ENCODE assay signal across 8 cellular contexts in the genomic region with DNA sequence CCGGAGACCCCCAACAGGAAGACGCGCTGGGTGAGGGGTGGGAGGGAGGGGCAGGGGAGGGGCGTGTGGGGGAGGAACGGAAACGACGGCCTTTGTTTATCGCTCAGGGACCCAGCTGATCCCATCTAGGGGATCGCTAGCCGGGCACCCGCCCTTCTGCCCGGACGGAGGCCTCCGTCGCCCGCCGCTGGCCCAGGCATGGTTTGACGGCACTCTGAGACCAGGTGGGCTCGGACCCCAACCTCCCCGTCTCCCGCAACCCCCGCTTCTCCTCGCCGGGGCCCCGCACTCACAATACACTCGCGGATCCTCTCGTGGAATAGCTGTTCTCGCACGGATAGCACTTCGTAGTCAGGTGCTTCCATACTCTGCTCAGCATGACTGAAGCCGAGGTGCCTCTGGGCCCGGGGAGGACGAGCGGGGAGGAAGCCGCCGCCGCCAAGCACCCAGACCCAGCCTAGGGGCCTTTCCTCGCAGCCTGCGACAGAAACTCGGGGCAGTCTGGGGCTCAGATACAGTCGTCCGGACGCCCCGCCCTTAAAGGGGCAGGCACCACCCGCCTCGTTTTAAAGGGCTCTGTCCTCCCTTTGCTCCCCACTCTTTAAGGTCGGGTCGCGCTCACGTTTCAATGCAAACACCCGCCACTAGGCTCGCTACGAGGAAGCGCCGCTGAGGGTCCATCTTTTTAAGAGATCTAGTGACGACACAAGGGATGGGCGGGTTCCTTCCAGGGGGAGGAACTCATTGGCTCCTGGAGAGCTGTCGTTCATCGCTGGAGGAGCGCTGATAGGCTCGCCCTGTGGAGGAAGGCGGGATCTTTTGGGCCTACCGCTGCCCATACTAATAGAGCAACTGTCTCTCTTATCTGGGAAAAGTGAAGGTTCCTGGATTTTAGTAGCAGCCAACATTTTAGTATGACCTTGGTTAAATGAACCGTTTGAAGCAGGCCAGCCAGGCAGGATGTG. TPM values are rescaled to one million over a fixed set of nuclear protein-coding genes. Genes with fewer than 3 reads are reported as not detected.
DNase-seq lines count a peak whose midpoint lies in the region; ATAC-seq and TF ChIP-seq lines count a peak whose summit lies in the region.

A gene with protein sequence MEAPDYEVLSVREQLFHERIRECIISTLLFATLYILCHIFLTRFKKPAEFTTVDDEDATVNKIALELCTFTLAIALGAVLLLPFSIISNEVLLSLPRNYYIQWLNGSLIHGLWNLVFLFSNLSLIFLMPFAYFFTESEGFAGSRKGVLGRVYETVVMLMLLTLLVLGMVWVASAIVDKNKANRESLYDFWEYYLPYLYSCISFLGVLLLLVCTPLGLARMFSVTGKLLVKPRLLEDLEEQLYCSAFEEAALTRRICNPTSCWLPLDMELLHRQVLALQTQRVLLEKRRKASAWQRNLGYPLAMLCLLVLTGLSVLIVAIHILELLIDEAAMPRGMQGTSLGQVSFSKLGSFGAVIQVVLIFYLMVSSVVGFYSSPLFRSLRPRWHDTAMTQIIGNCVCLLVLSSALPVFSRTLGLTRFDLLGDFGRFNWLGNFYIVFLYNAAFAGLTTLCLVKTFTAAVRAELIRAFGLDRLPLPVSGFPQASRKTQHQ (minus strand): TSS at position 657 of the 965 bp plus-strand sequence. CDS start 292 bp downstream, at position 365.

- peak within 1 kb of the TSS; percentile 85 for H3K27ac ChIP-seq in ectodermal cell (ENCODE audit: insufficient read depth, low read depth, low read length, poor library complexity, severe bottlenecking)
- peak within 1 kb of the TSS; percentile 95 for H3K27ac ChIP-seq in lower lobe of right lung

- intact Hi-C loops in lower lobe of right lung (cut with DNase I): no loop called here

- ATAC-seq in GM19467 (IDR thresholded peaks at IDR 0.05; ENCODE audit: unreplicated experiment): peak; percentile 99
- peak; percentile 98 for ATAC-seq in lower lobe of right lung

- DNase-seq in COLO668 (lab: John Stamatoyannopoulos, UW; ENCODE audit: unreplicated experiment): peak; percentile 93
- DNase-seq in HS-27A (ENCODE audit: low read depth): peak; percentile 96
- peak; percentile 72 for DNase-seq in NK-92 (lab: John Stamatoyannopoulos, UW; ENCODE audit: unreplicated experiment)
- peak; percentile 87 to 93 for DNase-seq in activated CD8-positive, alpha-beta memory T cell treated with anti-CD3 and anti-CD28 coated beads for 1 hour (ENCODE audit: extremely low read depth in 1 of 2, low read depth in 1 of 2)
- DNase-seq in lower lobe of right lung: peak; percentile 96
- peak; percentile 85 to 93 (median 92) for DNase-seq in stimulated activated CD4-positive, alpha-beta T cell treated with anti-CD3 and anti-CD28 coated beads, TNF-alpha, amount 100 ng/mL, for 24 hours (ENCODE audit: low read depth in 3 of 3)

- H3K9me3 ChIP-seq in ectodermal cell (ENCODE audit: control insufficient read depth, low read length): no peaks in the 10 kb centered on the region
- H3K9me3 ChIP-seq in lower lobe of right lung: no peaks in the 10 kb centered on the region

- H3K27me3 ChIP-seq in ectodermal cell (ENCODE audit: control insufficient read depth, insufficient read depth, low read length, poor library complexity, severe bottlenecking) (no peaks in the 10 kb centered on the region), lower lobe of right lung (ENCODE audit: low read depth) (no peaks in the 10 kb centered on the region)

- 0% methylated on average over 65 of the region's 65 CpGs for WGBS in ectodermal cell, 2 experiments

- peak; percentile 54 for TF ChIP-seq CTCF in lower lobe of right lung (IDR thresholded peaks at IDR 0.05)

- H3K4me1 ChIP-seq in ectodermal cell (ENCODE audit: control insufficient read depth, insufficient read depth, low read length) (peaks cover 7% of the 10 kb centered on the region), lower lobe of right lung (peaks cover 45% of the 10 kb centered on the region)

- H3K4me3 ChIP-seq in ectodermal cell (ENCODE audit: insufficient read depth, low read depth, low read length) (peak within 1 kb of the TSS; percentile 99), lower lobe of right lung (peak within 1 kb of the TSS; percentile 82)

- H3K36me3 ChIP-seq in ectodermal cell (ENCODE audit: control insufficient read depth, insufficient read depth, low read length) (no peaks in the 10 kb centered on the region), lower lobe of right lung (peaks cover 19% of the 10 kb centered on the region)

RNA-seq across cellular contexts. Expression of the gene that starts here (rescaled TPM):
- 87.4 TPM for polyA plus RNA-seq in ectodermal cell (2013, experiment 1 of 4)
- 81.7 TPM for polyA plus RNA-seq in ectodermal cell (2013, experiment 2 of 4)
- polyA plus RNA-seq in ectodermal cell (2013, experiment 3 of 4): 65.7 TPM
- 90.2 TPM for polyA plus RNA-seq in ectodermal cell (2013, experiment 4 of 4)
- total RNA-seq in lower lobe of right lung: 61.7 TPM

Comparison
In these comparisons a context has a peak if more than half of its experiments do, and no peak if none do; other contexts are left out.
1. Peak in every context shown above with its lines: DNase-seq, ATAC-seq, H3K4me3 ChIP-seq and H3K27ac ChIP-seq.